In the genomic region with DNA sequence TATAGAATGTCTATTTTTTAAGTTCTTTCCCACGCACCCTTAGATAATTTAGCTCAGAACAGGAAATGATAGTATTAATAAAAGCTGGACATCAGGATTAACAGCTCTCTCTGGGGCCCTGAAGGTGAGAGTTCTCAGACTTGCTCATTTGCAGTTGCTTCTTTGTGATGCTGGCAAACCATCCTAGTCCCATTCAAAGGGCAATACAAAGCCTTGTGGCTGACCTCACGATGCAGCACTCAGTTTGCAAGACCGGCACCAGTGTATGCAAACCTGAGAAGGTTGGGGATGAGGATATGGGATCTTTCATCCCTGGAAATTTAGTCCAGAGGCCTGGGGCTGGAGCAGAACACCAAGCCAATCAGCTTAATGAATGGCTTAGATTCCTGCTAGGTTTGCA, we compare ENCODE assay signal across 18 cellular contexts. TPM values are rescaled to one million over a fixed set of nuclear protein-coding genes. Genes with fewer than 3 reads are reported as not detected.
DNase-seq lines count a peak whose midpoint lies in the region; ATAC-seq, FAIRE-seq and TF ChIP-seq lines count a peak whose summit lies in the region.
"Had no signal": no experiment of that assay in that cellular context is flagged by ENCODE, and none has a peak within 500 bp of the region (broad histone marks: within the 10 kb centered on the region; RNA-seq: fewer than 3 reads in every experiment).

No MANE protein-coding gene starts in this region.

- TF ChIP-seq POLR2A in H1 (IDR thresholded peaks at IDR 0.05; ENCODE audit: control extremely low read depth in 1 of 2, low read depth in 2 of 2, low read length in 2 of 2) = no peak

- H3K18ac ChIP-seq in H1 (ENCODE audit: extremely low read depth, low read length) = no peak overlapping the region

- H4K5ac ChIP-seq in H1 (ENCODE audit: insufficient read length, low read depth, low read length) = no peak overlapping the region

- no peaks in the 10 kb centered on the region for H3K9me3 Mint-ChIP-seq in activated naive CD4-positive, alpha-beta T cell treated with anti-CD3 and anti-CD28 coated beads, Interleukin-2, amount 50 U/mL, for 24 hours
- H3K9me3 Mint-ChIP-seq: naive B cell had no signal

- no peak overlapping the region for H3K4ac ChIP-seq in H1 (replicated peaks; ENCODE audit: insufficient read length, low read depth, low read length)

- H3K4me1 Mint-ChIP-seq in activated naive CD4-positive, alpha-beta T cell treated with anti-CD3 and anti-CD28 coated beads, Interleukin-2, amount 50 U/mL, for 24 hours = peaks cover 20% of the 10 kb centered on the region

- H2BK120ac ChIP-seq in H1 (replicated peaks; ENCODE audit: low read depth, low read length) = no peak overlapping the region

- no peak overlapping the region for H3K4me3 Mint-ChIP-seq in activated naive CD4-positive, alpha-beta T cell treated with anti-CD3 and anti-CD28 coated beads, Interleukin-2, amount 50 U/mL, for 24 hours

- no peaks in the 10 kb centered on the region for H3K9me3 ChIP-seq in H1 (ENCODE audit: insufficient read depth in 2 of 2, low read depth in 1 of 2, low read length in 1 of 2)
- H3K9me3 ChIP-seq in skeletal muscle tissue (ENCODE audit: control insufficient read depth in 3 of 3, low read length in 3 of 3) = no peaks in the 10 kb centered on the region

- H3K36me3 ChIP-seq in H1 (ENCODE audit: control insufficient read depth in 2 of 4, insufficient read depth in 4 of 4, low read length in 3 of 4) = peaks cover 23 to 40% (median 28%) of the 10 kb centered on the region in 4 experiments
- peaks cover 34 to 44% (median 39%) of the 10 kb centered on the region in 3 donors for H3K36me3 ChIP-seq in skeletal muscle tissue (ENCODE audit: control insufficient read depth in 3 of 3, insufficient read depth in 3 of 3, low read length in 3 of 3)

- DNase-seq in activated naive CD4-positive, alpha-beta T cell (lab: John Stamatoyannopoulos, UW) = no peak
- DNase-seq in HL-60 (ENCODE audit: low read depth in 1 of 2, low spot score in 1 of 2) (no peak), H1 (ENCODE audit: low read depth in 1 of 2, low spot score in 2 of 2) (no peak), left colon (no peak), T-helper 9 cell (no peak)
- DNase-seq: activated CD8-positive, alpha-beta memory T cell treated with anti-CD3 and anti-CD28 coated beads, Interleukin-2, amount 50 U/mL, for 4 hours; COR-L47; naive B cell; NCI-H2081 treated with DMSO at 0.1 percent for 48 hours; NCI-H510A treated with DMSO at 0.1 percent for 48 hours had no signal

- peak; percentile 77 for FAIRE-seq in H1 (lab: Jason Lieb, UNC)
- FAIRE-seq: HepG2, urothelium cell line had no signal

- H4K20me1 ChIP-seq in H1 (replicated peaks in 1 of 2; ENCODE audit: control insufficient read depth in 1 of 2, insufficient read depth in 2 of 2, low read length in 2 of 2) = peaks cover 1 to 5% of the 10 kb centered on the region in 2 experiments

- H2BK12ac ChIP-seq in H1 (ENCODE audit: low read depth, low read length) = no peak overlapping the region

- no peak overlapping the region for H3K14ac ChIP-seq in H1 (ENCODE audit: insufficient read length)

- TF ChIP-seq CTCF in HL-60 (IDR thresholded peaks at IDR 0.05; ENCODE audit: insufficient read depth, low read length) = no peak
- TF ChIP-seq CTCF in H1 (IDR thresholded peaks at IDR 0.05; ENCODE audit: control extremely low read depth in 1 of 3, insufficient read depth in 1 of 3, low read depth in 1 of 3, low read length in 3 of 3) = no peak

- no peak overlapping the region for H3K23ac ChIP-seq in H1 (ENCODE audit: insufficient read length)

- no peak overlapping the region for H4K91ac ChIP-seq in H1 (replicated peaks; ENCODE audit: insufficient read length, low read length)

- H3K27me3 ChIP-seq in HL-60 (ENCODE audit: insufficient read depth, poor library complexity, severe bottlenecking) = no peaks in the 10 kb centered on the region
- H3K27me3 ChIP-seq in H1 (replicated peaks in 1 of 4; ENCODE audit: control insufficient read depth in 3 of 4, extremely low read depth in 1 of 4, insufficient read depth in 3 of 4, low read length in 3 of 4) = no peaks in the 10 kb centered on the region
- H3K27me3 ChIP-seq in skeletal muscle tissue (ENCODE audit: control insufficient read depth in 3 of 3, insufficient read depth in 3 of 3, low read length in 3 of 3) = no peaks in the 10 kb centered on the region

- POLR2A ChIA-PET in H1 (lab: Charles Lee; ENCODE audit: partially characterized antibody) = interaction anchor here (0.9 to 4.1 kb wide), 3 partner anchors 12 to 79 kb away, joined by 3 to 16 read pairs (median 8); no protein-coding TSS in a partner anchor

- no peak overlapping the region for H3K56ac ChIP-seq in H1 (replicated peaks; ENCODE audit: insufficient read length, low read depth, low read length)

- ATAC-seq in left colon (no peak), HG03280 (IDR thresholded peaks at IDR 0.05; ENCODE audit: unreplicated experiment) (no peak)
- ATAC-seq: HepG2 had no signal

- no peaks in the 10 kb centered on the region for H3K79me2 ChIP-seq in H1 (ENCODE audit: control insufficient read depth in 1 of 2, insufficient read depth in 2 of 2, low read length in 2 of 2)

- H3K4me3 ChIP-seq in HL-60 (replicated peaks; ENCODE audit: insufficient read depth, low read length) (no peak overlapping the region), H1 (ENCODE audit: extremely low read depth in 1 of 4, insufficient read depth in 2 of 4, low read depth in 3 of 4, low read length in 4 of 4) (no peak overlapping the region), skeletal muscle tissue (ENCODE audit: low read length in 3 of 3) (no peak overlapping the region)

- peaks cover 3% of the 10 kb centered on the region; the same call in 1 of the 2 replicates for H3K79me1 ChIP-seq in H1 (ENCODE audit: low read depth, low read length)

- H3K27ac ChIP-seq in HL-60 (replicated peaks) (peak overlapping the region; percentile 88), H1 (ENCODE audit: low read depth, low read length) (no peak overlapping the region), skeletal muscle tissue (ENCODE audit: low read depth, low read length) (peak overlapping the region; percentile 52)

- no peak overlapping the region for H2BK15ac ChIP-seq in H1 (ENCODE audit: low read length)

- no peak overlapping the region for H3K4me2 ChIP-seq in H1 (ENCODE audit: insufficient read depth in 1 of 2, low read depth in 2 of 2, low read length in 2 of 2)

- H4K8ac ChIP-seq in H1 (ENCODE audit: extremely low read depth, insufficient read depth, low read length) = no peak overlapping the region

- WGBS in H1 (ENCODE audit: extremely low coverage in 1 of 2, insufficient coverage in 1 of 2, insufficient read length in 1 of 2, insufficient replicate concordance in 2 of 2, low coverage in 1 of 2, low lambda C conversion rate in 2 of 2, missing lambda C conversion rate in 1 of 2), 2 experiments = 84% methylated on average over 3 of the region's 3 CpGs; no CpG with 5 or more reads in 1 of the 2 experiments

- no peak overlapping the region for H2AFZ ChIP-seq in H1 (ENCODE audit: low read length)

- no peak overlapping the region for H3K9ac ChIP-seq in H1 (replicated peaks in 1 of 4; ENCODE audit: extremely low read depth in 1 of 4, low read depth in 3 of 4, low read length in 3 of 4)
- no peak overlapping the region for H3K9ac ChIP-seq in skeletal muscle tissue (ENCODE audit: low read depth in 1 of 3, low read length in 3 of 3)

- intact Hi-C loops in left colon (cut with DNase I, micrococcal nuclease) = no loop called here

- H3K27me3 Mint-ChIP-seq in activated naive CD4-positive, alpha-beta T cell treated with anti-CD3 and anti-CD28 coated beads, Interleukin-2, amount 50 U/mL, for 24 hours = no peaks in the 10 kb centered on the region
- H3K27me3 Mint-ChIP-seq: naive B cell had no signal

- TF ChIP-seq EP300 in H1 (IDR thresholded peaks at IDR 0.05; ENCODE audit: borderline replicate concordance in 1 of 2, low read depth in 2 of 2, low read length in 2 of 2) = no peak

- H2BK20ac ChIP-seq in H1 (ENCODE audit: low read length) = no peak overlapping the region

- peaks cover 7% of the 10 kb centered on the region for H3K36me3 Mint-ChIP-seq in activated naive CD4-positive, alpha-beta T cell treated with anti-CD3 and anti-CD28 coated beads, Interleukin-2, amount 50 U/mL, for 24 hours

- H3K4me1 ChIP-seq in H1 (replicated peaks in 1 of 4; ENCODE audit: control insufficient read depth in 3 of 4, insufficient read depth in 4 of 4, low read length in 3 of 4) = peaks cover 3 to 19% (median 6%) of the 10 kb centered on the region in 4 experiments
- peaks cover 13 to 18% (median 18%) of the 10 kb centered on the region in 3 donors for H3K4me1 ChIP-seq in skeletal muscle tissue (ENCODE audit: control insufficient read depth in 3 of 3, insufficient read depth in 3 of 3, low read length in 3 of 3)

- TF ChIP-seq RAD21 in H1 (IDR thresholded peaks at IDR 0.05 in 1 of 2, conservative IDR thresholded peaks at IDR 0.05 in 1 of 2; ENCODE audit: low read depth in 2 of 2, low read length in 2 of 2) = no peak

- H3K23me2 ChIP-seq in H1 (ENCODE audit: low read depth, low read length) = no peaks in the 10 kb centered on the region

- peak overlapping the region; percentile 87 for H3K27ac Mint-ChIP-seq in activated naive CD4-positive, alpha-beta T cell treated with anti-CD3 and anti-CD28 coated beads, Interleukin-2, amount 50 U/mL, for 24 hours

- no peak overlapping the region for H2BK5ac ChIP-seq in H1 (ENCODE audit: low read depth, low read length)

- CTCF ChIA-PET in H1 (lab: Charles Lee; ENCODE audit: partially characterized antibody) = interaction anchor here (0.7 to 3.4 kb wide), 8 partner anchors 8 to 159 kb away, joined by 3 to 11 read pairs (median 5); a partner anchor contains a TSS

- no peak overlapping the region for H2AK5ac ChIP-seq in H1 (ENCODE audit: low read depth, low read length)

TF ChIP-seq in H1, 55 proteins besides CTCF, POLR2A, EP300 and RAD21:
- TF ChIP-seq RXRA (IDR thresholded peaks at IDR 0.05; ENCODE audit: insufficient read depth, low read depth, low read length) (no peak), POLR2AphosphoS5 (IDR thresholded peaks at IDR 0.05; ENCODE audit: low read depth, low read length) (0 out of 2 replicates have a peak, but pooled peaks have one; percentile 44)
TF ChIP-seq in H1: peak in this region for 1.

RNA-seq across cellular contexts. Expression of a gene that starts 29.3 kb away (rescaled TPM):
- not detected in 2 replicates for total RNA-seq in H1 (2021; fragmentation: NEBNext Ultra II Directional; extraction: Animal tissue kit (Norgen Biotek cat#: 25700))
- not detected in 2 replicates for polyA plus RNA-seq in H1 (2011; rRNA removed)
- polyA plus RNA-seq in H1 (2011; cell fraction: cytosol; rRNA removed) = not detected
- not detected for polyA plus RNA-seq in H1 (2011; cell fraction: nucleus; rRNA removed)
- polyA plus RNA-seq in H1 (2012, experiment 1 of 2) = not detected in 4 replicates
- polyA plus RNA-seq in H1 (2012, experiment 2 of 2) = not detected
- not detected for polyA plus RNA-seq in H1 (2013, experiment 1 of 2)
- polyA plus RNA-seq in H1 (2013, experiment 2 of 2) = not detected
- polyA minus RNA-seq in H1 (2011; rRNA and poly(A)+ RNA removed) = not detected in 2 replicates
- polyA minus RNA-seq in H1 (2011; cell fraction: cytosol; rRNA and poly(A)+ RNA removed) = not detected
- polyA minus RNA-seq in H1 (2011; cell fraction: nucleus; rRNA and poly(A)+ RNA removed) = not detected
- not detected for total RNA-seq in skeletal muscle tissue
- total RNA-seq in left colon = not detected
- total RNA-seq: HepG2; lung microvascular endothelial cell; OCI-LY7; T-helper 2 cell treated with Interferon-gamma antibody and Interleukin-4, amounts not matched to agents 100 ng/mL and 5 ng/mL, for 36 hours had no signal
- polyA plus RNA-seq: HepG2 had no signal
